Comparison of ENCODE assay signal across 10 cellular contexts in the genomic region with DNA sequence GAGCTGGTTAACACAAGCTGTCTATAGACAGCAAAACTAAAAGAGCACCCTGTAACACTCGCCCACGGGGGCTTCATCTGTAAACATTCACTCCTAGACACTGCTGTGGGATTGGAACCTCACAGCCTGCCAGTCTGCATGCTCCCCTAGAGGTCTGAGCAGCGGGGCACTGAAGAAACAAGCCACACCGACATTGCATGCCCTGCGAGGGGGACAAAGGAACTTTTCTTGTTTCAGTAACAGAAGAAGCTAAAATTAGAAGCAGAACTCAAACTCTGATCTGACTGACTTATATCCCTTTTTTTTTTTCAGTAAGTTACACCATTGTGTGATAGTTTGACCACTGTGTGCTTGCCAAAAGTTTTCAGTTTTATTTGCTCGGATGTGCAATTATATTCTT.
DNase-seq lines count a peak whose midpoint lies in the region; ATAC-seq, FAIRE-seq and TF ChIP-seq lines count a peak whose summit lies in the region.
"Had no signal": no experiment of that assay in that cellular context is flagged by ENCODE, and none has a peak within 500 bp of the region (broad histone marks: within the 10 kb centered on the region; RNA-seq: fewer than 3 reads in every experiment).

No MANE protein-coding gene starts in this region.

- TF ChIP-seq RAD21 in GM12878 (IDR thresholded peaks at IDR 0.05; ENCODE audit: insufficient read depth, low read depth, low read length): no peak

- CTCF ChIA-PET in GM12878 (lab: Yijun Ruan, JAX): interaction anchor here (0.7 to 2.6 kb wide), 7 partner anchors 10 to 84 kb away, joined by 3 to 11 read pairs (median 4); no protein-coding TSS in a partner anchor
- CTCF ChIA-PET in activated naive CD4-positive, alpha-beta T cell treated with anti-CD3 and anti-CD28 coated beads for 36 hours (lab: Charles Lee): no interaction called here

- H3K9me3 ChIP-seq in GM12878 (replicated peaks; ENCODE audit: control insufficient read depth, insufficient read depth, low read length): no peaks in the 10 kb centered on the region; the same call in 2 of the 3 replicates

- TF ChIP-seq CTCF in GM12878 (IDR thresholded peaks at IDR 0.05 in 2 of 3, conservative IDR thresholded peaks at IDR 0.05 in 1 of 3; ENCODE audit: control insufficient read depth in 2 of 3, extremely low read depth in 1 of 3, insufficient read depth in 1 of 3, low read depth in 3 of 3, low read length in 3 of 3): no peak

- 52% methylated on average over 6 of the region's 6 CpGs for WGBS in GM12878 (ENCODE audit: insufficient coverage, insufficient replicate concordance, low lambda C conversion rate, missing lambda C conversion rate)

- H2AFZ ChIP-seq in GM12878 (ENCODE audit: control insufficient read depth, low read depth, low read length): peak overlapping the region; percentile 26; the same call in 1 of the 2 replicates

- no peak overlapping the region for H3K4me3 ChIP-seq in GM12878

- intact Hi-C loops in GM12878 (cut with micrococcal nuclease; ENCODE audit: unreplicated experiment): loop anchor here (2.0 to 5.0 kb wide), 2 partner anchors 84 to 98 kb away; partner anchors contain the start of gene EPS8
- intact Hi-C loops in activated naive CD4-positive, alpha-beta T cell treated with anti-CD3 and anti-CD28 coated beads for 36 hours (cut with micrococcal nuclease): no loop called here

- no peaks in the 10 kb centered on the region for H3K4me1 Mint-ChIP-seq in activated naive CD4-positive, alpha-beta T cell treated with anti-CD3 and anti-CD28 coated beads for 36 hours (ENCODE audit: low read depth)

- H3K4me2 ChIP-seq in GM12878 (ENCODE audit: control insufficient read depth, insufficient read depth): no peak overlapping the region

- no peaks in the 10 kb centered on the region for H3K79me2 ChIP-seq in GM12878 (ENCODE audit: control insufficient read depth, insufficient read depth, low read length)

- POLR2A ChIA-PET in GM12878 (lab: Charles Lee): interaction anchor here (0.9 to 2.1 kb wide), 8 partner anchors 8 to 100 kb away, joined by 3 to 12 read pairs (median 6); partner anchors contain the start of gene EPS8

- H3K27ac Mint-ChIP-seq in activated naive CD4-positive, alpha-beta T cell treated with anti-CD3 and anti-CD28 coated beads for 36 hours: no peak overlapping the region

- no peak for TF ChIP-seq POLR2A in GM12878 (IDR thresholded peaks at IDR 0.05; ENCODE audit: low read depth, low read length)

- TF ChIP-seq EP300 in GM12878 (IDR thresholded peaks at IDR 0.05; ENCODE audit: borderline replicate concordance in 1 of 2, control insufficient read depth in 1 of 2, low read depth in 2 of 2, low read length in 2 of 2): no peak

- no peak overlapping the region for H3K4me3 Mint-ChIP-seq in activated naive CD4-positive, alpha-beta T cell treated with anti-CD3 and anti-CD28 coated beads for 36 hours

- BruUV-seq in GM12878 (replicated peaks; lab: Mats Ljungman, UMichigan): no TSS peak

- DNase-seq in GM12878 (ENCODE audit: low read depth, low spot score): no peak
- DNase-seq in left kidney (ENCODE audit: low read depth, low spot score): peak; percentile 23
- DNase-seq in superior temporal gyrus (ENCODE audit: extremely low spot score): peak; percentile 60
- no peak for DNase-seq in dermis blood vessel endothelial cell
- DNase-seq in NCI-H187 treated with DMSO at 0.1 percent for 48 hours (lab: John Stamatoyannopoulos, UW): no peak
- DNase-seq in activated naive CD4-positive, alpha-beta T cell treated with anti-CD3 and anti-CD28 coated beads for 36 hours: no peak
- DNase-seq: NCI-H524 had no signal

- H3K27me3 Mint-ChIP-seq in activated naive CD4-positive, alpha-beta T cell treated with anti-CD3 and anti-CD28 coated beads for 36 hours (ENCODE audit: low read depth): no peaks in the 10 kb centered on the region

- H3K4me1 ChIP-seq in GM12878 (ENCODE audit: control insufficient read depth, insufficient read depth, low read length): 0 out of 2 replicates have a peak, but pooled peaks cover 7% of the 10 kb centered on the region

- no peaks in the 10 kb centered on the region for H3K36me3 Mint-ChIP-seq in activated naive CD4-positive, alpha-beta T cell treated with anti-CD3 and anti-CD28 coated beads for 36 hours (ENCODE audit: low read depth)

- H3K27ac ChIP-seq in GM12878 (ENCODE audit: control insufficient read depth, insufficient read depth): no peak overlapping the region

- no peaks in the 10 kb centered on the region for H3K9me3 Mint-ChIP-seq in activated naive CD4-positive, alpha-beta T cell treated with anti-CD3 and anti-CD28 coated beads for 36 hours

- FAIRE-seq in GM12878 (lab: Jason Lieb, UNC): no peak

- H3K36me3 ChIP-seq in GM12878 (ENCODE audit: control insufficient read depth in 2 of 2, insufficient read depth in 2 of 2, low read length in 1 of 2): no peaks in the 10 kb centered on the region

- H3K27me3 ChIP-seq in GM12878 (replicated peaks in 1 of 2; ENCODE audit: control insufficient read depth in 2 of 2, insufficient read depth in 2 of 2, low read length in 1 of 2): no peaks in the 10 kb centered on the region

- in situ Hi-C loops in GM12878 (cut with MboI): no loop called here

- H4K20me1 ChIP-seq in GM12878 (ENCODE audit: control insufficient read depth, insufficient read depth): no peaks in the 10 kb centered on the region

- ATAC-seq in HG03280 (IDR thresholded peaks at IDR 0.05; ENCODE audit: unreplicated experiment): peak; percentile 24
- ATAC-seq in GM12878: peak; percentile 73
- ATAC-seq in HG02884 (IDR thresholded peaks at IDR 0.05; ENCODE audit: unreplicated experiment): no peak
- ATAC-seq: esophagus mucosa had no signal

- SMC1A ChIA-PET in GM12878 (lab: Charles Lee; ENCODE audit: uncharacterized antibody, unreplicated experiment): interaction anchor here (0.8 to 3.6 kb wide), 20 partner anchors 8 to 100 kb away, joined by 3 to 30 read pairs (median 4); partner anchors contain the start of gene EPS8

- H3K9ac ChIP-seq in GM12878 (ENCODE audit: control insufficient read depth, insufficient read depth, low read length): no peak overlapping the region

- RAD21 ChIA-PET in GM12878 (lab: Charles Lee; ENCODE audit: unreplicated experiment): interaction anchor here (0.6 to 2.9 kb wide), 14 partner anchors 8 to 241 kb away, joined by 3 to 11 read pairs (median 4); partner anchors contain the start of gene EPS8

TF ChIP-seq in GM12878, 131 proteins besides CTCF, POLR2A, EP300 and RAD21 (continues in another document):
- TF ChIP-seq MEF2A (IDR thresholded peaks at IDR 0.05; ENCODE audit: insufficient read depth, low read depth, low read length) (0 out of 2 replicates have a peak, but pooled peaks have one; percentile 12), NFIC (IDR thresholded peaks at IDR 0.05; ENCODE audit: low read depth, low read length) (no peak), HSF1 (IDR thresholded peaks at IDR 0.05; ENCODE audit: low read depth, low read length) (no peak), SMARCA5 (IDR thresholded peaks at IDR 0.05) (no peak), ELK1 (IDR thresholded peaks at IDR 0.05; ENCODE audit: low read depth, low read length) (no peak), DPF2 (IDR thresholded peaks at IDR 0.05) (no peak)
- TF ChIP-seq, protein P1, sequence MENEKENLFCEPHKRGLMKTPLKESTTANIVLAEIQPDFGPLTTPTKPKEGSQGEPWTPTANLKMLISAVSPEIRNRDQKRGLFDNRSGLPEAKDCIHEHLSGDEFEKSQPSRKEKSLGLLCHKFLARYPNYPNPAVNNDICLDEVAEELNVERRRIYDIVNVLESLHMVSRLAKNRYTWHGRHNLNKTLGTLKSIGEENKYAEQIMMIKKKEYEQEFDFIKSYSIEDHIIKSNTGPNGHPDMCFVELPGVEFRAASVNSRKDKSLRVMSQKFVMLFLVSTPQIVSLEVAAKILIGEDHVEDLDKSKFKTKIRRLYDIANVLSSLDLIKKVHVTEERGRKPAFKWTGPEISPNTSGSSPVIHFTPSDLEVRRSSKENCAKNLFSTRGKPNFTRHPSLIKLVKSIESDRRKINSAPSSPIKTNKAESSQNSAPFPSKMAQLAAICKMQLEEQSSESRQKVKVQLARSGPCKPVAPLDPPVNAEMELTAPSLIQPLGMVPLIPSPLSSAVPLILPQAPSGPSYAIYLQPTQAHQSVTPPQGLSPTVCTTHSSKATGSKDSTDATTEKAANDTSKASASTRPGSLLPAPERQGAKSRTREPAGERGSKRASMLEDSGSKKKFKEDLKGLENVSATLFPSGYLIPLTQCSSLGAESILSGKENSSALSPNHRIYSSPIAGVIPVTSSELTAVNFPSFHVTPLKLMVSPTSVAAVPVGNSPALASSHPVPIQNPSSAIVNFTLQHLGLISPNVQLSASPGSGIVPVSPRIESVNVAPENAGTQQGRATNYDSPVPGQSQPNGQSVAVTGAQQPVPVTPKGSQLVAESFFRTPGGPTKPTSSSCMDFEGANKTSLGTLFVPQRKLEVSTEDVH (IDR thresholded peaks at IDR 0.05; ENCODE audit: low read depth, partially characterized antibody): no peak

Comparison
In these comparisons a context has a peak if more than half of its experiments do, and no peak if none do; other contexts are left out.
1. DNase-seq: peak in left kidney (single experiment) and superior temporal gyrus (single experiment); none in GM12878 (single experiment), dermis blood vessel endothelial cell (single experiment), NCI-H187 treated with DMSO at 0.1 percent for 48 hours (single experiment) and activated naive CD4-positive, alpha-beta T cell treated with anti-CD3 and anti-CD28 coated beads for 36 hours (single experiment).